10 cellular contexts compared by ENCODE assay signal in the genomic region with DNA sequence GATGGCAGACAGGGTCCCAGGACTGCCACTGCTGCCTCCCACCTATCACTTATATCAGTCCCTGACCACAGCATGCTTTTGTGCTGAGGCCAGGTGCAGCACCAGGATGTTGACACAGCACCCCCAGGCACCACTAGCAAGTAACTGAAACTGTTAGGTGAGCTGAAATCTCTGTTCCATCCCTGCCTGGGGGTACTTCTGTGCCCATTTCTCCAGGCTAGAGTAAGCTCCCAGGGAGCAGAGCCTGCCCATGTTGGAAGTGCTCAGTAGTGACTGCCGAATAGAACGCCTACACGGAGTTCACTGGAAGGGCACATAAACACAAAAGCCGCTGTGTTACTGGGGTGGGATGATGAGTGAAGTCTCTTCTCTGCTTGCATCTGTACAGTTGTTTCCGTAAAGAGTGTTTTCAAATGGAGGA.
DNase-seq lines count a peak whose midpoint lies in the region; ATAC-seq lines count a peak whose summit lies in the region.
"Had no signal": no experiment of that assay in that cellular context is flagged by ENCODE, and none has a peak within 500 bp of the region (broad histone marks: within the 10 kb centered on the region; RNA-seq: fewer than 3 reads in every experiment).

No MANE protein-coding gene starts in this region.

- peak; percentile 21 for ATAC-seq in central memory CD8-positive, alpha-beta T cell (replicated peaks; ENCODE audit: extremely low read depth, poor library complexity, severe bottlenecking)

- H3K36me3 Mint-ChIP-seq in T-helper 1 cell treated with Interleukin-12 subunit alpha and Interleukin-12 subunit beta and Interleukin-4 antibody, amounts not matched to agents 30 μg/mL and 1 μg/mL, for 36 hours (ENCODE audit: low read depth), result no peaks in the 10 kb centered on the region
- peaks cover 8% of the 10 kb centered on the region for H3K36me3 Mint-ChIP-seq in central memory CD8-positive, alpha-beta T cell (ENCODE audit: insufficient read depth)

- DNase-seq in NCI-H748 (lab: John Stamatoyannopoulos, UW; ENCODE audit: unreplicated experiment) (peak; percentile 51), NCI-H748 treated with DMSO at 0.1 percent for 48 hours (lab: John Stamatoyannopoulos, UW) (no peak), smooth muscle cell of the brain vasculature (ENCODE audit: low read depth, low spot score) (peak; percentile 37), HCEC 1CT (no peak), anterior cingulate cortex (lab: John Stamatoyannopoulos, UW) (no peak), NCI-H2171 (lab: John Stamatoyannopoulos, UW) (no peak)
- no peak for DNase-seq in central memory CD8-positive, alpha-beta T cell (ENCODE audit: low spot score in 2 of 2)
- DNase-seq: NCI-H774 had no signal

- no peak overlapping the region for H3K4me3 Mint-ChIP-seq in T-helper 1 cell treated with Interleukin-12 subunit alpha and Interleukin-12 subunit beta and Interleukin-4 antibody, amounts not matched to agents 30 μg/mL and 1 μg/mL, for 36 hours
- peak overlapping the region; percentile 55 for H3K4me3 Mint-ChIP-seq in central memory CD8-positive, alpha-beta T cell
- H3K4me3 Mint-ChIP-seq: dendritic cell treated with granulocyte-macrophage colony-stimulating factor and Interleukin-4, amounts not matched to agents 40 ng/mL and 50 ng/mL, for 4 days had no signal

- H3K4me1 Mint-ChIP-seq in T-helper 1 cell treated with Interleukin-12 subunit alpha and Interleukin-12 subunit beta and Interleukin-4 antibody, amounts not matched to agents 30 μg/mL and 1 μg/mL, for 36 hours (ENCODE audit: low read depth), result no peaks in the 10 kb centered on the region
- peaks cover 15% of the 10 kb centered on the region for H3K4me1 Mint-ChIP-seq in central memory CD8-positive, alpha-beta T cell

- H3K27ac Mint-ChIP-seq in T-helper 1 cell treated with Interleukin-12 subunit alpha and Interleukin-12 subunit beta and Interleukin-4 antibody, amounts not matched to agents 30 μg/mL and 1 μg/mL, for 36 hours, result peak overlapping the region; percentile 39
- H3K27ac Mint-ChIP-seq in central memory CD8-positive, alpha-beta T cell (ENCODE audit: low read depth), result peak overlapping the region; percentile 58
- H3K27ac Mint-ChIP-seq: dendritic cell treated with granulocyte-macrophage colony-stimulating factor and Interleukin-4, amounts not matched to agents 40 ng/mL and 50 ng/mL, for 4 days had no signal

- no peaks in the 10 kb centered on the region for H3K9me3 Mint-ChIP-seq in T-helper 1 cell treated with Interleukin-12 subunit alpha and Interleukin-12 subunit beta and Interleukin-4 antibody, amounts not matched to agents 30 μg/mL and 1 μg/mL, for 36 hours
- H3K9me3 Mint-ChIP-seq in central memory CD8-positive, alpha-beta T cell, result no peaks in the 10 kb centered on the region
- H3K9me3 Mint-ChIP-seq: dendritic cell treated with granulocyte-macrophage colony-stimulating factor and Interleukin-4, amounts not matched to agents 40 ng/mL and 50 ng/mL, for 4 days had no signal

- H3K27me3 Mint-ChIP-seq in T-helper 1 cell treated with Interleukin-12 subunit alpha and Interleukin-12 subunit beta and Interleukin-4 antibody, amounts not matched to agents 30 μg/mL and 1 μg/mL, for 36 hours (ENCODE audit: low read depth), result no peaks in the 10 kb centered on the region
- no peaks in the 10 kb centered on the region for H3K27me3 Mint-ChIP-seq in central memory CD8-positive, alpha-beta T cell
- H3K27me3 Mint-ChIP-seq: dendritic cell treated with granulocyte-macrophage colony-stimulating factor and Interleukin-4, amounts not matched to agents 40 ng/mL and 50 ng/mL, for 4 days had no signal

Comparison
In these comparisons a context has a peak if more than half of its experiments do, and no peak if none do; other contexts are left out.
1. DNase-seq: peak in NCI-H748 (single experiment) and smooth muscle cell of the brain vasculature (single experiment); none in NCI-H748 treated with DMSO at 0.1 percent for 48 hours (single experiment), central memory CD8-positive, alpha-beta T cell (0 of 2), HCEC 1CT (single experiment), anterior cingulate cortex (0 of 58) and NCI-H2171 (single experiment).